Comparison of ENCODE assay signal across 9 cellular contexts in the genomic region with DNA sequence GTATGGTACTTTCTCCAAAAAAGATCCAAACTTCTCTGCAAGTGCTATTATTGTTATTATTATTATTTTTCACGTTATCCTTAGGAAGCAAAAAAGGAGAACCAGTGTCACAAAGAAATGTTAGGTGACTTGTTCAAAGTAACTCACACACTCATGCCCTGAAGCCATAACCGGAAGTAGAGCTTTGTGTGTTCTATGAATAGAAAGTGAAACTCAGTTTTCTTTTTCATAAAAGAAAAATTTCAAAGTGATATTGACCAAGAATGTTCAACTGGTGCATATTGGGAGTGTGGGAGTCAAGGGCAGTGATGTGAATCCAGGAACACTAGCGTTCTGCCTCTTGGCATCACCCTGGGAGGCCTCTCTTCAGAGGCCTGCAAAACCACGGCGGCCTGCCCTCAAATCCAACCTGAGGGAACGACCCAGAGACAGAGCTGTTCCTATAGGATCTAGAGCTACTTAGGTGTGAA.
DNase-seq lines count a peak whose midpoint lies in the region; ATAC-seq and TF ChIP-seq lines count a peak whose summit lies in the region.
"Had no signal": no experiment of that assay in that cellular context is flagged by ENCODE, and none has a peak within 500 bp of the region (broad histone marks: within the 10 kb centered on the region; RNA-seq: fewer than 3 reads in every experiment).

No MANE protein-coding gene starts in this region.

- TF ChIP-seq CTCF in psoas muscle (IDR thresholded peaks at IDR 0.05): no peak
- TF ChIP-seq CTCF in WTC11 (IDR thresholded peaks at IDR 0.05): no peak

- no peak overlapping the region for H3K9ac ChIP-seq in Karpas-422 (ENCODE audit: low read length)

- DNase-seq in CD1c-positive myeloid dendritic cell (ENCODE audit: extremely low spot score) (peak; percentile 73), Karpas-422 (no peak), psoas muscle (no peak), G401 (ENCODE audit: low spot score) (no peak), anterior cingulate cortex (lab: John Stamatoyannopoulos, UW) (no peak), WTC11 (ENCODE audit: low spot score) (no peak)
- DNase-seq in activated naive CD8-positive, alpha-beta T cell treated with anti-CD3 and anti-CD28 coated beads, Interleukin-2, amount 50 U/mL, for 24 hours: peak; percentile 44

- no peaks in the 10 kb centered on the region for H3K9me3 ChIP-seq in Karpas-422 (ENCODE audit: low read length)
- no peaks in the 10 kb centered on the region for H3K9me3 ChIP-seq in psoas muscle

- H3K4me2 ChIP-seq in Karpas-422 (ENCODE audit: low read depth, low read length, poor library complexity, severe bottlenecking): no peak overlapping the region

- peak overlapping the region; percentile 49; the same call in 1 of the 2 replicates for H2AFZ ChIP-seq in Karpas-422 (ENCODE audit: low read length)

- intact Hi-C loops in psoas muscle (cut with DNase I): no loop called here

- H3K27me3 ChIP-seq in Karpas-422 (ENCODE audit: low read length) (no peaks in the 10 kb centered on the region; the same call in 1 of the 2 replicates), psoas muscle (ENCODE audit: insufficient read depth in 3 of 3, low read length in 2 of 3) (no peaks in the 10 kb centered on the region)
- H3K27me3 ChIP-seq: cardiac muscle cell had no signal

- ATAC-seq in GM19463 (IDR thresholded peaks at IDR 0.05; ENCODE audit: unreplicated experiment): peak; percentile 69
- ATAC-seq in activated naive CD8-positive, alpha-beta T cell treated with anti-CD3 and anti-CD28 coated beads, Interleukin-2, amount 50 U/mL, for 24 hours: peak; percentile 77
- no peak for ATAC-seq in psoas muscle
- no peak for ATAC-seq in WTC11

- peaks cover 71% of the 10 kb centered on the region for H3K4me1 Mint-ChIP-seq in activated naive CD8-positive, alpha-beta T cell treated with anti-CD3 and anti-CD28 coated beads, Interleukin-2, amount 50 U/mL, for 24 hours
- H3K4me1 Mint-ChIP-seq in WTC11: no peaks in the 10 kb centered on the region; the same call in 1 of the 2 replicates

- peaks cover 6% of the 10 kb centered on the region for H3K9me3 Mint-ChIP-seq in activated naive CD8-positive, alpha-beta T cell treated with anti-CD3 and anti-CD28 coated beads, Interleukin-2, amount 50 U/mL, for 24 hours
- H3K9me3 Mint-ChIP-seq in WTC11: peaks cover 12% of the 10 kb centered on the region

- WGBS in psoas muscle, 3 donors: 55 to 70% (median 57%) methylated on average over 6 of the region's 6 CpGs

- no peaks in the 10 kb centered on the region for H3K79me2 ChIP-seq in Karpas-422 (ENCODE audit: low read length)

- H3K27me3 Mint-ChIP-seq in activated naive CD8-positive, alpha-beta T cell treated with anti-CD3 and anti-CD28 coated beads, Interleukin-2, amount 50 U/mL, for 24 hours: no peaks in the 10 kb centered on the region
- no peaks in the 10 kb centered on the region for H3K27me3 Mint-ChIP-seq in WTC11 (ENCODE audit: low read depth)

- POLR2A ChIA-PET in WTC11 (lab: Charles Lee): interaction anchor here (0.6 kb wide), 2 partner anchors 200 to 231 kb away, joined by 3 read pairs; no protein-coding TSS in a partner anchor

- H3K4me3 Mint-ChIP-seq in activated naive CD8-positive, alpha-beta T cell treated with anti-CD3 and anti-CD28 coated beads, Interleukin-2, amount 50 U/mL, for 24 hours: peak overlapping the region; percentile 82
- H3K4me3 Mint-ChIP-seq in WTC11: no peak overlapping the region

- no peaks in the 10 kb centered on the region for H4K20me1 ChIP-seq in Karpas-422 (ENCODE audit: insufficient read depth, low read depth, low read length)

- CTCF ChIA-PET in WTC11 (lab: Charles Lee): no interaction called here

- H3K36me3 Mint-ChIP-seq in activated naive CD8-positive, alpha-beta T cell treated with anti-CD3 and anti-CD28 coated beads, Interleukin-2, amount 50 U/mL, for 24 hours (ENCODE audit: low read depth): peaks cover 69% of the 10 kb centered on the region
- peaks cover 19% of the 10 kb centered on the region for H3K36me3 Mint-ChIP-seq in WTC11

- H3K9me2 ChIP-seq in Karpas-422 (replicated peaks; ENCODE audit: insufficient read depth, low read length): no peaks in the 10 kb centered on the region

- H3K27ac ChIP-seq in Karpas-422 (ENCODE audit: low read length) (no peak overlapping the region), psoas muscle (peak overlapping the region; percentile 77)
- H3K27ac ChIP-seq: cardiac muscle cell had no signal

- H3K36me3 ChIP-seq in Karpas-422 (ENCODE audit: insufficient read depth, low read length) (no peaks in the 10 kb centered on the region), psoas muscle (ENCODE audit: insufficient read depth in 1 of 2, low read depth in 1 of 2) (peaks cover 3 to 27% of the 10 kb centered on the region in 2 donors)
- H3K36me3 ChIP-seq: cardiac muscle cell had no signal

- in situ Hi-C loops in G401 (cut with HindIII; ENCODE audit: low sequenced_read_pairs): no loop called here

- H3K4me1 ChIP-seq in Karpas-422 (ENCODE audit: low read length) (peaks cover 4% of the 10 kb centered on the region), psoas muscle (peaks cover 18% of the 10 kb centered on the region)

- peak overlapping the region; percentile 99 for H3K27ac Mint-ChIP-seq in activated naive CD8-positive, alpha-beta T cell treated with anti-CD3 and anti-CD28 coated beads, Interleukin-2, amount 50 U/mL, for 24 hours
- no peak overlapping the region for H3K27ac Mint-ChIP-seq in WTC11

- no peak overlapping the region for H3K4me3 ChIP-seq in Karpas-422 (ENCODE audit: low read length)
- peak overlapping the region; percentile 33 for H3K4me3 ChIP-seq in psoas muscle
- H3K4me3 ChIP-seq: cardiac muscle cell had no signal

TF ChIP-seq in WTC11, 78 proteins besides CTCF, POLR2A, EP300 and RAD21:
- TF ChIP-seq ZNF138 (CRISPR knock-in tag; conservative IDR thresholded peaks at IDR 0.05) (no peak), ZBTB21 (CRISPR knock-in tag; IDR thresholded peaks at IDR 0.05; ENCODE audit: borderline replicate concordance) (no peak)
TF ChIP-seq in WTC11: peak in this region for 0.

Comparison
In these comparisons a context has a peak if more than half of its experiments do, and no peak if none do; other contexts are left out.
1. DNase-seq: peak in CD1c-positive myeloid dendritic cell (single experiment) and activated naive CD8-positive, alpha-beta T cell treated with anti-CD3 and anti-CD28 coated beads, Interleukin-2, amount 50 U/mL, for 24 hours (single experiment); none in Karpas-422 (single experiment), psoas muscle (0 of 2), G401 (single experiment), anterior cingulate cortex (0 of 58) and WTC11 (single experiment).
2. ATAC-seq: peak in GM19463 (single experiment) and activated naive CD8-positive, alpha-beta T cell treated with anti-CD3 and anti-CD28 coated beads, Interleukin-2, amount 50 U/mL, for 24 hours (single experiment); none in psoas muscle (0 of 4) and WTC11 (single experiment).